Comparison of ENCODE assay signal across 36 cellular contexts in the genomic region with DNA sequence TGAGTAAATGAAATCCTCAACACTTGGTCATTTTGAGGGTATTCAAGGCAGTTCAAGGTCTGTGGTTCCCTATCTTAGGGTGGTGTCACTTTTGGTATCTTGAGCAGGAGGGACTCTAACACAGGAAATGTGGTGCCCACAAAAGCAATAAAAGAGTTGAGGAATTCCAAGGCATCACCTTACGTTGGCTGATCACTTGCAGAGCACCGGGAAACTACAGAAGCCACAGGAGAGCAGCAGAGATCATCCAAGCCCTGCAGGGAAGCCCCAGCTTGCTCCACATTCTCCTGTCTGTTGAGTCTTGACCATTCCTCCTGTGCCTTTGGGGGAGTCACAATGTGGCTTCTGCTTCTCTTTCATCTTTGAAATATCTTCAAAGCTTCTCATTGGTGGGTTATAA.
"Had no signal": no experiment of that assay in that cellular context is flagged by ENCODE, and none has a peak within 500 bp of the region (broad histone marks: within the 10 kb centered on the region; RNA-seq: fewer than 3 reads in every experiment).

No MANE protein-coding gene starts in this region.

- H3K4me3 ChIP-seq: ascending aorta, cardiac muscle cell had no signal

- H3K4me1 ChIP-seq: ascending aorta had no signal

- H3K4me3 Mint-ChIP-seq: activated B cell treated with CpG ODN at 0.5 μM for 24 hours; activated CD4-positive, alpha-beta memory T cell treated with anti-CD3 and anti-CD28 coated beads, Interleukin-2, amount 10 ng/mL, durations not matched to agents 7 days and 5 days; activated CD4-positive, alpha-beta T cell treated with anti-CD3 and anti-CD28 coated beads, Interleukin-2, amount 10 ng/mL, durations not matched to agents 24 days and 14 days; activated CD8-positive, alpha-beta memory T cell treated with anti-CD3 and anti-CD28 coated beads, Interleukin-2, amount 10 ng/mL, durations not matched to agents 7 days and 5 days; activated CD8-positive, alpha-beta T cell treated with anti-CD3 and anti-CD28 coated beads, Interleukin-2, amount 10 ng/mL, durations not matched to agents 7 days and 5 days; activated naive CD4-positive, alpha-beta T cell treated with anti-CD3 and anti-CD28 coated beads, Interleukin-2, amount 10 ng/mL, durations not matched to agents 7 days and 5 days; activated naive CD4-positive, alpha-beta T cell treated with anti-CD3 and anti-CD28 coated beads, Interleukin-2, amount 50 U/mL, for 24 hours; activated naive CD8-positive, alpha-beta T cell; activated naive CD8-positive, alpha-beta T cell treated with anti-CD3 and anti-CD28 coated beads, Interleukin-2, amount 10 ng/mL, durations not matched to agents 7 days and 5 days; activated naive CD8-positive, alpha-beta T cell treated with anti-CD3 and anti-CD28 coated beads, Interleukin-2, amount 50 U/mL, for 24 hours; activated T-cell treated with anti-CD3 and anti-CD28 coated beads, Interleukin-2, amount 50 U/mL, for 24 hours; brain; central memory CD8-positive, alpha-beta T cell; T-helper 1 cell treated with Interleukin-12 subunit alpha and Interleukin-12 subunit beta and Interleukin-4 antibody, amounts not matched to agents 30 μg/mL and 1 μg/mL, for 36 hours; T-helper 2 cell treated with Interferon-gamma antibody and Interleukin-4, amounts not matched to agents 5 μg/mL and 100 μg/mL, for 36 hours had no signal

- H3K27ac Mint-ChIP-seq: activated B cell treated with CpG ODN at 0.5 μM for 24 hours; activated CD4-positive, alpha-beta memory T cell treated with anti-CD3 and anti-CD28 coated beads, Interleukin-2, amount 10 ng/mL, durations not matched to agents 7 days and 5 days; activated CD4-positive, alpha-beta T cell treated with anti-CD3 and anti-CD28 coated beads, Interleukin-2, amount 10 ng/mL, durations not matched to agents 24 days and 14 days; activated CD8-positive, alpha-beta memory T cell treated with anti-CD3 and anti-CD28 coated beads, Interleukin-2, amount 10 ng/mL, durations not matched to agents 7 days and 5 days; activated CD8-positive, alpha-beta T cell treated with anti-CD3 and anti-CD28 coated beads, Interleukin-2, amount 10 ng/mL, durations not matched to agents 7 days and 5 days; activated naive CD4-positive, alpha-beta T cell treated with anti-CD3 and anti-CD28 coated beads, Interleukin-2, amount 10 ng/mL, durations not matched to agents 7 days and 5 days; activated naive CD4-positive, alpha-beta T cell treated with anti-CD3 and anti-CD28 coated beads, Interleukin-2, amount 50 U/mL, for 24 hours; activated naive CD8-positive, alpha-beta T cell; activated naive CD8-positive, alpha-beta T cell treated with anti-CD3 and anti-CD28 coated beads, Interleukin-2, amount 10 ng/mL, durations not matched to agents 7 days and 5 days; activated naive CD8-positive, alpha-beta T cell treated with anti-CD3 and anti-CD28 coated beads, Interleukin-2, amount 50 U/mL, for 24 hours; activated T-cell treated with anti-CD3 and anti-CD28 coated beads, Interleukin-2, amount 50 U/mL, for 24 hours; activated T-helper 2 cell treated with anti-CD3 and anti-CD28 coated beads, Interferon-gamma antibody, Interleukin-2, Interleukin-4, amounts not matched to agents 10 μg/mL and 5 μg/mL and 100 μg/mL, durations not matched to agents 14 hours and 24 hours and 36 hours; brain; T-helper 1 cell treated with Interleukin-12 subunit alpha and Interleukin-12 subunit beta and Interleukin-4 antibody, amounts not matched to agents 30 μg/mL and 1 μg/mL, for 36 hours; T-helper 2 cell treated with Interferon-gamma antibody and Interleukin-4, amounts not matched to agents 5 μg/mL and 100 μg/mL, for 36 hours had no signal

- H3K36me3 Mint-ChIP-seq: activated CD8-positive, alpha-beta memory T cell treated with anti-CD3 and anti-CD28 coated beads, Interleukin-2, amount 10 ng/mL, durations not matched to agents 7 days and 5 days; activated naive CD4-positive, alpha-beta T cell treated with anti-CD3 and anti-CD28 coated beads, Interleukin-2, amount 10 ng/mL, durations not matched to agents 7 days and 5 days; activated naive CD4-positive, alpha-beta T cell treated with anti-CD3 and anti-CD28 coated beads, Interleukin-2, amount 50 U/mL, for 24 hours; activated naive CD8-positive, alpha-beta T cell; activated naive CD8-positive, alpha-beta T cell treated with anti-CD3 and anti-CD28 coated beads, Interleukin-2, amount 10 ng/mL, durations not matched to agents 7 days and 5 days; brain had no signal

- H3K9me3 ChIP-seq: ascending aorta had no signal

- H3K27me3 ChIP-seq: ascending aorta, cardiac muscle cell had no signal

- H3K27ac ChIP-seq: ascending aorta, cardiac muscle cell, WERI-Rb-1 had no signal

- H3K27me3 Mint-ChIP-seq: activated B cell treated with CpG ODN at 0.5 μM for 24 hours; activated CD4-positive, alpha-beta memory T cell treated with anti-CD3 and anti-CD28 coated beads, Interleukin-2, amount 10 ng/mL, durations not matched to agents 7 days and 5 days; activated CD4-positive, alpha-beta T cell treated with anti-CD3 and anti-CD28 coated beads, Interleukin-2, amount 10 ng/mL, durations not matched to agents 24 days and 14 days; activated CD8-positive, alpha-beta memory T cell treated with anti-CD3 and anti-CD28 coated beads, Interleukin-2, amount 10 ng/mL, durations not matched to agents 7 days and 5 days; activated naive CD4-positive, alpha-beta T cell treated with anti-CD3 and anti-CD28 coated beads, Interleukin-2, amount 10 ng/mL, durations not matched to agents 7 days and 5 days; activated naive CD8-positive, alpha-beta T cell; activated naive CD8-positive, alpha-beta T cell treated with anti-CD3 and anti-CD28 coated beads, Interleukin-2, amount 10 ng/mL, durations not matched to agents 7 days and 5 days; activated naive CD8-positive, alpha-beta T cell treated with anti-CD3 and anti-CD28 coated beads, Interleukin-2, amount 50 U/mL, for 24 hours; activated T-cell treated with anti-CD3 and anti-CD28 coated beads, Interleukin-2, amount 50 U/mL, for 24 hours; central memory CD8-positive, alpha-beta T cell had no signal

- DNase-seq: activated B cell treated with CpG ODN at 0.5 μM for 24 hours; activated CD4-positive, alpha-beta memory T cell treated with anti-CD3 and anti-CD28 coated beads, Interleukin-2, amount 10 ng/mL, durations not matched to agents 7 days and 5 days; activated CD4-positive, alpha-beta T cell treated with anti-CD3 and anti-CD28 coated beads for 4 hours; activated CD4-positive, alpha-beta T cell treated with anti-CD3 and anti-CD28 coated beads, Interleukin-2, amount 10 ng/mL, durations not matched to agents 24 days and 14 days; activated CD4-positive, alpha-beta T cell treated with anti-CD3 and anti-CD28 coated beads, Interleukin-2, amount 50 U/mL, for 1 hour; activated CD4-positive, alpha-beta T cell treated with anti-CD3 and anti-CD28 coated beads, Interleukin-2, amount 50 U/mL, for 4 hours; activated CD4-positive, CD25-positive, alpha-beta regulatory T cell treated with anti-CD3 and anti-CD28 coated beads, Interleukin-2, amount 50 U/mL, for 72 hours; activated CD8-positive, alpha-beta memory T cell treated with anti-CD3 and anti-CD28 coated beads for 24 hours; activated CD8-positive, alpha-beta memory T cell treated with anti-CD3 and anti-CD28 coated beads, Interleukin-2, amount 10 ng/mL, durations not matched to agents 7 days and 5 days; activated CD8-positive, alpha-beta memory T cell treated with anti-CD3 and anti-CD28 coated beads, Interleukin-2, amount 50 U/mL, for 48 hours; activated CD8-positive, alpha-beta T cell treated with anti-CD3 and anti-CD28 coated beads, Interleukin-2, amount 10 ng/mL, durations not matched to agents 7 days and 5 days; activated effector memory CD4-positive, alpha-beta T cell treated with Interleukin-2 at 50 U/mL for 16 hours; activated gamma-delta T cell; activated naive CD4-positive, alpha-beta T cell treated with anti-CD3 and anti-CD28 coated beads, Interleukin-2, amount 10 ng/mL, durations not matched to agents 7 days and 5 days; activated naive CD4-positive, alpha-beta T cell treated with Interleukin-2 at 50 U/mL for 16 hours; activated naive CD8-positive, alpha-beta T cell treated with anti-CD3 and anti-CD28 coated beads, Interleukin-2, amount 10 ng/mL, durations not matched to agents 7 days and 5 days; activated naive CD8-positive, alpha-beta T cell treated with anti-CD3 and anti-CD28 coated beads, Interleukin-2, amount 50 U/mL, for 24 hours; activated T-cell treated with anti-CD3 and anti-CD28 coated beads, Interleukin-2, amount 50 U/mL, for 24 hours; activated T-cell treated with anti-CD3 and anti-CD28 coated beads, Interleukin-2, amount 50 U/mL, for 48 hours; amygdala; anterior cingulate cortex; caudate nucleus; cerebellar nuclear complex; T-helper 1 cell; T-helper 2 cell; T-helper 9 cell; WERI-Rb-1 had no signal

- H3K9me3 Mint-ChIP-seq: activated B cell treated with CpG ODN at 0.5 μM for 24 hours; activated CD4-positive, alpha-beta memory T cell treated with anti-CD3 and anti-CD28 coated beads, Interleukin-2, amount 10 ng/mL, durations not matched to agents 7 days and 5 days; activated CD4-positive, alpha-beta T cell treated with anti-CD3 and anti-CD28 coated beads, Interleukin-2, amount 10 ng/mL, durations not matched to agents 24 days and 14 days; activated naive CD4-positive, alpha-beta T cell treated with anti-CD3 and anti-CD28 coated beads, Interleukin-2, amount 10 ng/mL, durations not matched to agents 7 days and 5 days; activated naive CD4-positive, alpha-beta T cell treated with anti-CD3 and anti-CD28 coated beads, Interleukin-2, amount 50 U/mL, for 24 hours; activated naive CD8-positive, alpha-beta T cell treated with anti-CD3 and anti-CD28 coated beads, Interleukin-2, amount 10 ng/mL, durations not matched to agents 7 days and 5 days; activated T-cell treated with anti-CD3 and anti-CD28 coated beads, Interleukin-2, amount 50 U/mL, for 24 hours; activated T-helper 2 cell treated with anti-CD3 and anti-CD28 coated beads, Interferon-gamma antibody, Interleukin-2, Interleukin-4, amounts not matched to agents 10 μg/mL and 5 μg/mL and 100 μg/mL, durations not matched to agents 14 hours and 24 hours and 36 hours; T-helper 2 cell treated with Interferon-gamma antibody and Interleukin-4, amounts not matched to agents 5 μg/mL and 100 μg/mL, for 36 hours had no signal

- H3K36me3 ChIP-seq: ascending aorta, cardiac muscle cell, WERI-Rb-1 had no signal

- H3K4me1 Mint-ChIP-seq: activated B cell treated with CpG ODN at 0.5 μM for 24 hours; activated CD4-positive, alpha-beta memory T cell treated with anti-CD3 and anti-CD28 coated beads, Interleukin-2, amount 10 ng/mL, durations not matched to agents 7 days and 5 days; activated CD4-positive, alpha-beta T cell treated with anti-CD3 and anti-CD28 coated beads, Interleukin-2, amount 10 ng/mL, durations not matched to agents 24 days and 14 days; activated CD8-positive, alpha-beta memory T cell treated with anti-CD3 and anti-CD28 coated beads, Interleukin-2, amount 10 ng/mL, durations not matched to agents 7 days and 5 days; activated naive CD4-positive, alpha-beta T cell treated with anti-CD3 and anti-CD28 coated beads, Interleukin-2, amount 10 ng/mL, durations not matched to agents 7 days and 5 days; activated naive CD4-positive, alpha-beta T cell treated with anti-CD3 and anti-CD28 coated beads, Interleukin-2, amount 50 U/mL, for 24 hours; activated naive CD8-positive, alpha-beta T cell treated with anti-CD3 and anti-CD28 coated beads, Interleukin-2, amount 10 ng/mL, durations not matched to agents 7 days and 5 days; activated naive CD8-positive, alpha-beta T cell treated with anti-CD3 and anti-CD28 coated beads, Interleukin-2, amount 50 U/mL, for 24 hours; central memory CD8-positive, alpha-beta T cell had no signal

- ATAC-seq: activated CD8-positive, alpha-beta memory T cell treated with anti-CD3 and anti-CD28 coated beads, Interleukin-2, amount 10 ng/mL, durations not matched to agents 7 days and 5 days; activated CD8-positive, alpha-beta T cell treated with anti-CD3 and anti-CD28 coated beads, Interleukin-2, amount 10 ng/mL, durations not matched to agents 7 days and 5 days; activated naive CD8-positive, alpha-beta T cell treated with anti-CD3 and anti-CD28 coated beads, Interleukin-2, amount 50 U/mL, for 24 hours had no signal
